16 cellular contexts compared by ENCODE assay signal in genomic region chr3:42509111-42509510, GRCh38. TPM values are rescaled to one million over a fixed set of nuclear protein-coding genes. Genes with fewer than 3 reads are reported as not detected.
"Had no signal": no experiment of that assay in that cellular context is flagged by ENCODE, and none has a peak within 500 bp of the region (broad histone marks: within the 10 kb centered on the region; RNA-seq: fewer than 3 reads in every experiment).

No MANE protein-coding gene starts in this region.

- H3K27ac ChIP-seq: gastrocnemius medialis, heart right ventricle had no signal

- H3K36me3 Mint-ChIP-seq: natural killer cell had no signal

- H3K4me3 ChIP-seq: gastrocnemius medialis, heart right ventricle had no signal

- H3K4me3 Mint-ChIP-seq: activated B cell treated with CpG ODN at 0.5 μM for 24 hours; natural killer cell; stimulated activated naive CD8-positive, alpha-beta T cell treated with anti-CD3 and anti-CD28 coated beads, Interleukin-15, Interleukin-2, amounts not matched to agents 100 ng/mL and 50 ng/mL, for 24 hours; T-helper 1 cell treated with Interleukin-12 subunit alpha and Interleukin-12 subunit beta and Interleukin-4 antibody, amounts not matched to agents 30 μg/mL and 1 μg/mL, for 36 hours had no signal

- H3K27me3 ChIP-seq: gastrocnemius medialis, heart right ventricle had no signal

- H3K4me1 ChIP-seq: gastrocnemius medialis had no signal

- DNase-seq: activated B cell treated with CpG ODN at 0.5 μM for 24 hours; activated CD4-positive, alpha-beta T cell treated with anti-CD3 and anti-CD28 coated beads, Interleukin-2, amount 50 U/mL, for 1 hour; activated naive CD4-positive, alpha-beta T cell; activated T-cell treated with anti-CD3 and anti-CD28 coated beads, Interleukin-2, amount 50 U/mL, for 48 hours; effector CD4-positive, alpha-beta T cell; heart right ventricle; natural killer cell; nucleus accumbens; stimulated activated CD4-positive, alpha-beta T cell treated with anti-CD3 and anti-CD28 coated beads, Interleukin-4, amount 100 ng/mL, for 1 hour; stimulated activated CD8-positive, alpha-beta memory T cell treated with anti-CD3 and anti-CD28 coated beads, Interleukin-4, amount 100 ng/mL, for 48 hours had no signal

- H3K36me3 ChIP-seq: gastrocnemius medialis, heart right ventricle had no signal

- ATAC-seq: gastrocnemius medialis, heart right ventricle, natural killer cell, SK-N-SH treated with all-trans-retinoic acid at 6 μM for 48 hours had no signal

- H3K9me3 Mint-ChIP-seq: activated B cell treated with CpG ODN at 0.5 μM for 24 hours; natural killer cell; stimulated activated naive CD8-positive, alpha-beta T cell treated with anti-CD3 and anti-CD28 coated beads, Interleukin-15, Interleukin-2, amounts not matched to agents 100 ng/mL and 50 ng/mL, for 24 hours; T-helper 1 cell treated with Interleukin-12 subunit alpha and Interleukin-12 subunit beta and Interleukin-4 antibody, amounts not matched to agents 30 μg/mL and 1 μg/mL, for 36 hours had no signal

- H3K4me1 Mint-ChIP-seq: natural killer cell had no signal

- H3K27me3 Mint-ChIP-seq: stimulated activated naive CD8-positive, alpha-beta T cell treated with anti-CD3 and anti-CD28 coated beads, Interleukin-15, Interleukin-2, amounts not matched to agents 100 ng/mL and 50 ng/mL, for 24 hours had no signal

- H3K9me3 ChIP-seq: gastrocnemius medialis, heart right ventricle had no signal

- H3K27ac Mint-ChIP-seq: activated B cell treated with CpG ODN at 0.5 μM for 24 hours, natural killer cell, progenitor cell of endocrine pancreas had no signal

RNA-seq across cellular contexts. Expression of gene VIPR1, which starts 6.7 kb away (rescaled TPM):
- total RNA-seq: fibroblast of lung had no signal
